In genomic region chr16:55100100-55100499, GRCh38 we compare ENCODE assay signal across 15 cellular contexts.
"Had no signal": no experiment of that assay in that cellular context is flagged by ENCODE, and none has a peak within 500 bp of the region (broad histone marks: within the 10 kb centered on the region; RNA-seq: fewer than 3 reads in every experiment).

No MANE protein-coding gene starts in this region.

- H3K4me3 ChIP-seq: dorsolateral prefrontal cortex, hepatocyte, neural progenitor cell, smooth muscle cell, stomach had no signal

- H3K27me3 ChIP-seq: hepatocyte, neural progenitor cell had no signal

- H3K4me1 ChIP-seq: neural progenitor cell had no signal

- H2AFZ ChIP-seq: hepatocyte, neural progenitor cell had no signal

- ATAC-seq: activated CD8-positive, alpha-beta memory T cell treated with anti-CD3 and anti-CD28 coated beads, Interleukin-2, amount 10 ng/mL, durations not matched to agents 7 days and 5 days; naive thymus-derived CD4-positive, alpha-beta T cell; sciatic nerve; stimulated activated effector memory CD8-positive, alpha-beta T cell treated with anti-CD3 and anti-CD28 coated beads, Interleukin-12 subunit alpha, Interleukin-12 subunit beta, amount 100 ng/mL, for 72 hours had no signal

- H3K79me2 ChIP-seq: hepatocyte had no signal

- H3K27ac ChIP-seq: dorsolateral prefrontal cortex, hepatocyte, neural progenitor cell, stomach had no signal

- H3K9ac ChIP-seq: neural progenitor cell had no signal

- H3K4me2 ChIP-seq: hepatocyte, neural progenitor cell, smooth muscle cell had no signal

- H3K36me3 ChIP-seq: neural progenitor cell, stomach had no signal

- DNase-seq: activated CD4-positive, alpha-beta memory T cell treated with anti-CD3 and anti-CD28 coated beads, Interleukin-2, amount 10 ng/mL, durations not matched to agents 7 days and 5 days; activated CD4-positive, alpha-beta T cell treated with anti-CD3 and anti-CD28 coated beads for 48 hours; activated CD4-positive, CD25-positive, alpha-beta regulatory T cell; activated CD8-positive, alpha-beta memory T cell treated with anti-CD3 and anti-CD28 coated beads, Interleukin-2, amount 10 ng/mL, durations not matched to agents 7 days and 5 days; dorsolateral prefrontal cortex; mesenchymal stem cell; naive thymus-derived CD4-positive, alpha-beta T cell; stimulated activated CD4-positive, alpha-beta T cell treated with anti-CD3 and anti-CD28 coated beads, Interleukin-4, amount 100 ng/mL, for 24 hours; stomach; trophoblast cell had no signal
